Comparison of ENCODE assay signal across 8 cellular contexts in genomic region chr22:36454916-36455570, GRCh38. TPM values are rescaled to one million over a fixed set of nuclear protein-coding genes. Genes with fewer than 3 reads are reported as not detected.
DNase-seq lines count a peak whose midpoint lies in the region; ATAC-seq and TF ChIP-seq lines count a peak whose summit lies in the region.

No MANE protein-coding gene starts in this region.

- peaks cover 46% of the 10 kb centered on the region for H3K4me1 Mint-ChIP-seq in activated naive CD8-positive, alpha-beta T cell treated with anti-CD3 and anti-CD28 coated beads, Interleukin-2, amount 50 U/mL, for 24 hours

- peak overlapping the region; percentile 41 for H3K9ac ChIP-seq in GM23248
- peak overlapping the region; percentile 77 for H3K9ac ChIP-seq in trophoblast cell (ENCODE audit: low read length)

- peak overlapping the region; percentile 81 for H2BK120ac ChIP-seq in trophoblast cell (ENCODE audit: insufficient read depth, low read length, poor library complexity)

- H3K9me3 ChIP-seq in GM23248 (ENCODE audit: low read depth) (no peaks in the 10 kb centered on the region), trophoblast cell (ENCODE audit: insufficient read depth, low read depth, low read length) (no peaks in the 10 kb centered on the region), tibial nerve (no peaks in the 10 kb centered on the region)

- no peaks in the 10 kb centered on the region for H3K9me3 Mint-ChIP-seq in activated naive CD8-positive, alpha-beta T cell treated with anti-CD3 and anti-CD28 coated beads, Interleukin-2, amount 50 U/mL, for 24 hours

- intact Hi-C loops in cardiac septum (cut with DNase I): no loop called here

- H3K9me2 ChIP-seq in GM23248 (ENCODE audit: insufficient read depth): no peaks in the 10 kb centered on the region

- H2AFZ ChIP-seq in GM23248 (peak overlapping the region; percentile 81), trophoblast cell (ENCODE audit: insufficient read depth, low read length, poor library complexity) (peak overlapping the region; percentile 77)

- H3K79me2 ChIP-seq in GM23248 (ENCODE audit: insufficient read depth) (no peaks in the 10 kb centered on the region), trophoblast cell (ENCODE audit: control insufficient read depth, insufficient read depth, low read length, poor library complexity) (peaks cover 5% of the 10 kb centered on the region)

- peak overlapping the region; percentile 49 for H2AK5ac ChIP-seq in trophoblast cell (ENCODE audit: low read length)

- H3K4ac ChIP-seq in trophoblast cell (ENCODE audit: low read depth, low read length): peak overlapping the region; percentile 68

- H2BK5ac ChIP-seq in trophoblast cell (ENCODE audit: low read depth, low read length, poor library complexity): peak overlapping the region; percentile 75

- peak in 1 of 5 experiments; percentile 11 for TF ChIP-seq CTCF in tibial nerve (IDR thresholded peaks at IDR 0.05)

- H3K4me1 ChIP-seq in GM23248 (ENCODE audit: insufficient read depth) (peaks cover 7% of the 10 kb centered on the region; the same call in 1 of the 2 replicates), trophoblast cell (ENCODE audit: control insufficient read depth in 1 of 2, insufficient read depth in 2 of 2, low read length in 2 of 2) (peaks cover 16 to 26% of the 10 kb centered on the region in 2 experiments), tibial nerve (peaks cover 0 to 47% (median 18%) of the 10 kb centered on the region in 4 donors)

- H3K36me3 ChIP-seq in GM23248 (ENCODE audit: low read depth) (no peaks in the 10 kb centered on the region), trophoblast cell (ENCODE audit: control insufficient read depth in 1 of 2, insufficient read depth in 2 of 2, low read length in 2 of 2) (no peaks in the 10 kb centered on the region), tibial nerve (no peaks in the 10 kb centered on the region)

- no peaks in the 10 kb centered on the region for H3K36me3 Mint-ChIP-seq in activated naive CD8-positive, alpha-beta T cell treated with anti-CD3 and anti-CD28 coated beads, Interleukin-2, amount 50 U/mL, for 24 hours (ENCODE audit: low read depth)

- peak overlapping the region; percentile 91 for H2BK12ac ChIP-seq in trophoblast cell (ENCODE audit: low read length)

- H3K27ac ChIP-seq in GM23248 (no peak overlapping the region), trophoblast cell (ENCODE audit: low read depth, low read length) (peak overlapping the region; percentile 62), tibial nerve (peak overlapping the region; percentile 71 to 92 (median 78))

- H3K14ac ChIP-seq in trophoblast cell (ENCODE audit: low read length): peak overlapping the region; percentile 85

- H4K8ac ChIP-seq in trophoblast cell (ENCODE audit: low read depth, low read length): peak overlapping the region; percentile 82

- H3K27me3 Mint-ChIP-seq in activated naive CD8-positive, alpha-beta T cell treated with anti-CD3 and anti-CD28 coated beads, Interleukin-2, amount 50 U/mL, for 24 hours: no peaks in the 10 kb centered on the region

- H4K20me1 ChIP-seq in GM23248 (ENCODE audit: insufficient read depth): no peaks in the 10 kb centered on the region

- H3K4me3 Mint-ChIP-seq in activated naive CD8-positive, alpha-beta T cell treated with anti-CD3 and anti-CD28 coated beads, Interleukin-2, amount 50 U/mL, for 24 hours: peak overlapping the region; percentile 74

- peak overlapping the region; percentile 91 for H4K91ac ChIP-seq in trophoblast cell (ENCODE audit: low read depth, low read length)

- TF ChIP-seq EP300 in tibial nerve (IDR thresholded peaks at IDR 0.05): peak in 1 of 2 donors; percentile 82

- H3K23ac ChIP-seq in trophoblast cell (ENCODE audit: low read length): no peak overlapping the region

- H3K79me1 ChIP-seq in trophoblast cell (ENCODE audit: low read length): peaks cover 19% of the 10 kb centered on the region

- DNase-seq in DMS153 (lab: John Stamatoyannopoulos, UW) (peak; percentile 93), GM23248 (peak; percentile 85), NAMALWA (ENCODE audit: low spot score) (peak; percentile 94), SW 1271 (lab: John Stamatoyannopoulos, UW) (peak; percentile 33 to 81), cardiac septum (ENCODE audit: low spot score) (peak; percentile 99), trophoblast cell (peak; percentile 88 to 93), tibial nerve (ENCODE audit: low spot score in 2 of 2) (peak; percentile 78 to 79)
- peak; percentile 99 for DNase-seq in activated naive CD8-positive, alpha-beta T cell treated with anti-CD3 and anti-CD28 coated beads, Interleukin-2, amount 50 U/mL, for 24 hours

- peak overlapping the region; percentile 72 for H4K12ac ChIP-seq in trophoblast cell (ENCODE audit: low read depth, low read length)

- H3K4me2 ChIP-seq in GM23248 (ENCODE audit: unreplicated experiment) (peak overlapping the region; percentile 74), trophoblast cell (ENCODE audit: low read length) (peak overlapping the region; percentile 95)

- H3K4me3 ChIP-seq in GM23248 (peak overlapping the region; percentile 75), trophoblast cell (ENCODE audit: low read depth, low read length) (peak overlapping the region; percentile 68), tibial nerve (peak overlapping the region; percentile 36 to 55 (median 52))

- H3K27me3 ChIP-seq in GM23248 (replicated peaks; ENCODE audit: insufficient read depth) (no peaks in the 10 kb centered on the region), trophoblast cell (ENCODE audit: insufficient read depth, low read length) (no peaks in the 10 kb centered on the region), tibial nerve (no peaks in the 10 kb centered on the region)

- TF ChIP-seq POLR2A in tibial nerve (IDR thresholded peaks at IDR 0.05): peak in 1 of 2 donors; percentile 66

- peaks cover 7% of the 10 kb centered on the region; the same call in 1 of the 2 replicates for H3F3A ChIP-seq in GM23248 (ENCODE audit: insufficient read depth)

- peak overlapping the region; percentile 67 for H3K27ac Mint-ChIP-seq in activated naive CD8-positive, alpha-beta T cell treated with anti-CD3 and anti-CD28 coated beads, Interleukin-2, amount 50 U/mL, for 24 hours

- peak overlapping the region; percentile 75 for H3K18ac ChIP-seq in trophoblast cell (ENCODE audit: low read length)

- in situ Hi-C loops in GM23248 (cut with MboI): no loop called here

- WGBS in GM23248 (ENCODE audit: low coverage in 1 of 2, low lambda C conversion rate in 2 of 2, missing lambda C conversion rate in 2 of 2), 2 experiments: 5 to 7% methylated on average over 50 to 58 of the region's 61 CpGs
- WGBS in trophoblast cell (ENCODE audit: extremely low coverage, insufficient coverage, insufficient read length): no CpG with 5 or more reads among the region's 61 CpGs
- 2% methylated on average over 33 to 56 of the region's 61 CpGs for WGBS in tibial nerve, 2 donors

- ATAC-seq in activated naive CD8-positive, alpha-beta T cell treated with anti-CD3 and anti-CD28 coated beads, Interleukin-2, amount 50 U/mL, for 24 hours: peak; percentile 83

RNA-seq across cellular contexts. Expression of gene TXN2, which starts 26.4 kb away (rescaled TPM):
- 24.0 and 33.1 TPM in 2 replicates for total RNA-seq in GM23248 (2014; rRNA removed; shearing (Covaris generic))
- polyA plus RNA-seq in GM23248 (2016; fragmentation: Nextera tagmentation; extraction: Ambion mirVana): 104 and 109 TPM in 2 replicates
- total RNA-seq in cardiac septum (92.8 TPM), tibial nerve (10 to 100 TPM; 50.4 to 83.5 (median 68.0) TPM)
- 47.7 and 47.8 TPM in 2 replicates for polyA plus RNA-seq in trophoblast cell (2013)

RNA-seq across cellular contexts. Expression of gene FOXRED2, which starts 51.8 kb away (rescaled TPM):
- total RNA-seq in GM23248 (2014; rRNA removed; shearing (Covaris generic)): 4.2 and 4.4 TPM in 2 replicates
- 5.0 and 6.5 TPM in 2 replicates for polyA plus RNA-seq in GM23248 (2016; fragmentation: Nextera tagmentation; extraction: Ambion mirVana)
- total RNA-seq in cardiac septum (3.8 TPM), tibial nerve (10 to 100 TPM in 3 of 4 donors, 1 to 10 TPM in 1; 3.1 to 13.7 (median 13.1) TPM)
- 5.0 and 5.1 TPM in 2 replicates for polyA plus RNA-seq in trophoblast cell (2013)
